In the genomic region with DNA sequence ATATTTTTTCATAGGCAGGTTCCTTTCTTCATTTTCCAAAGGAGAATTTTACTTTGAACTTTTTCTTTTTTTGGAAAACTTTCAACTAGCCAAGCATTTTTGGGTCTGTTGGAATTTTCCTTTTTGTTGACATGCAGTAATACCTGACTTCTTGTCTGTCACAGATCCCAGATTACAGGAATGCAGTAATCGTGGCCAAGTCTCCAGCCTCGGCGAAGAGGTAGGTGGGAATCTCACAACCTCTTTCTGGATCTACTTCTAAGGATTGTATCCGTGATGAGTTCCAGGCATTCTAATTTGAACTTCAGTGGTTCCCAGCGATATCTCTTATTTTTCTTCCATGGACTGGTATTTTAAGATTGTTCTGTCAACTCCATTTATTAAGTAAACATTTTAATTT, we compare ENCODE assay signal across 20 cellular contexts. TPM values are rescaled to one million over a fixed set of nuclear protein-coding genes. Genes with fewer than 3 reads are reported as not detected.
DNase-seq lines count a peak whose midpoint lies in the region; ATAC-seq, FAIRE-seq and TF ChIP-seq lines count a peak whose summit lies in the region.
"Had no signal": no experiment of that assay in that cellular context is flagged by ENCODE, and none has a peak within 500 bp of the region (broad histone marks: within the 10 kb centered on the region; RNA-seq: fewer than 3 reads in every experiment).

No MANE protein-coding gene starts in this region.

- peaks cover 7% of the 10 kb centered on the region for H3K79me2 ChIP-seq in parathyroid adenoma

- H3K27ac ChIP-seq in CD4-positive, CD25-positive, alpha-beta regulatory T cell (ENCODE audit: insufficient read depth, low read length, poor library complexity, severe bottlenecking), result no peak overlapping the region
- H3K27ac ChIP-seq in parathyroid adenoma (peak overlapping the region; percentile 21), small intestine (ENCODE audit: low read depth in 1 of 2, low read length in 1 of 2) (no peak overlapping the region)
- no peak overlapping the region for H3K27ac ChIP-seq in CD4-positive, alpha-beta T cell (ENCODE audit: low read depth, low read length)
- H3K27ac ChIP-seq: C4-2B, SJCRH30 had no signal

- H3K4me3 ChIP-seq in CD4-positive, CD25-positive, alpha-beta regulatory T cell (ENCODE audit: low read depth, low read length), result no peak overlapping the region
- H3K4me3 ChIP-seq in parathyroid adenoma (ENCODE audit: low read depth, low read length) (no peak overlapping the region), small intestine (ENCODE audit: low read depth in 1 of 2, low read length in 2 of 2) (no peak overlapping the region)
- H3K4me3 ChIP-seq: SJCRH30 had no signal

- H3K9me3 Mint-ChIP-seq in CD4-positive, CD25-positive, alpha-beta regulatory T cell, result no peaks in the 10 kb centered on the region
- H3K9me3 Mint-ChIP-seq in CD4-positive, alpha-beta T cell, result no peaks in the 10 kb centered on the region

- H3K36me3 ChIP-seq in CD4-positive, CD25-positive, alpha-beta regulatory T cell (ENCODE audit: control insufficient read depth, insufficient read depth, low read length), result peaks cover 45% of the 10 kb centered on the region
- no peaks in the 10 kb centered on the region for H3K36me3 ChIP-seq in parathyroid adenoma (ENCODE audit: control insufficient read depth, insufficient read depth, low read length)
- peaks cover 9 to 11% of the 10 kb centered on the region in 2 donors for H3K36me3 ChIP-seq in small intestine (ENCODE audit: control insufficient read depth in 2 of 2, insufficient read depth in 2 of 2, low read length in 2 of 2)

- intact Hi-C loops in CD4-positive, alpha-beta T cell (cut with DNase I, micrococcal nuclease), result no loop called here

- H3K27me3 Mint-ChIP-seq in CD4-positive, CD25-positive, alpha-beta regulatory T cell, result no peaks in the 10 kb centered on the region
- no peaks in the 10 kb centered on the region for H3K27me3 Mint-ChIP-seq in CD4-positive, alpha-beta T cell

- H3K4me1 ChIP-seq in CD4-positive, CD25-positive, alpha-beta regulatory T cell (ENCODE audit: control insufficient read depth, insufficient read depth, low read length, poor library complexity, severe bottlenecking), result no peaks in the 10 kb centered on the region
- H3K4me1 ChIP-seq in parathyroid adenoma, result peaks cover 7% of the 10 kb centered on the region
- H3K4me1 ChIP-seq in small intestine (ENCODE audit: control insufficient read depth in 2 of 2, insufficient read depth in 1 of 2, low read depth in 1 of 2, low read length in 1 of 2), result no peaks in the 10 kb centered on the region
- H3K4me1 ChIP-seq: SJCRH30 had no signal

- H3K36me3 Mint-ChIP-seq in CD4-positive, CD25-positive, alpha-beta regulatory T cell, result peaks cover 42% of the 10 kb centered on the region
- peaks cover 77% of the 10 kb centered on the region for H3K36me3 Mint-ChIP-seq in CD4-positive, alpha-beta T cell (ENCODE audit: low read depth)

- 89 to 95% (median 90%) methylated on average over 5 of the region's 5 CpGs for WGBS in small intestine, 3 donors

- H3K4me2 ChIP-seq in parathyroid adenoma (ENCODE audit: low read length), result peak overlapping the region; percentile 51

- no peak overlapping the region for H2AFZ ChIP-seq in parathyroid adenoma

- no peak for ATAC-seq in CD4-positive, CD25-positive, alpha-beta regulatory T cell (ENCODE audit: low read depth in 2 of 2)
- no peak for ATAC-seq in CD4-positive, alpha-beta T cell (ENCODE audit: poor library complexity)

- CTCF ChIA-PET in CD4-positive, alpha-beta T cell (lab: Charles Lee), result no interaction called here

- H3K9ac ChIP-seq in parathyroid adenoma, result no peak overlapping the region

- POLR2A ChIA-PET in CD4-positive, alpha-beta T cell (lab: Charles Lee), result no interaction called here

- H3K4me1 Mint-ChIP-seq in CD4-positive, CD25-positive, alpha-beta regulatory T cell, result peaks cover 8 to 21% (median 15%) of the 10 kb centered on the region in 4 donors
- H3K4me1 Mint-ChIP-seq in CD4-positive, alpha-beta T cell (ENCODE audit: low read depth), result peaks cover 17% of the 10 kb centered on the region

- peak overlapping the region in 2 of 3 donors; percentile 29 to 46 for H3K27ac Mint-ChIP-seq in CD4-positive, CD25-positive, alpha-beta regulatory T cell
- H3K27ac Mint-ChIP-seq in CD4-positive, alpha-beta T cell, result no peak overlapping the region

- H3K4me3 Mint-ChIP-seq in CD4-positive, CD25-positive, alpha-beta regulatory T cell, result no peak overlapping the region
- no peak overlapping the region for H3K4me3 Mint-ChIP-seq in CD4-positive, alpha-beta T cell

- no peak for TF ChIP-seq CTCF in parathyroid adenoma (IDR thresholded peaks at IDR 0.05)
- TF ChIP-seq CTCF in CD4-positive, alpha-beta T cell (IDR thresholded peaks at IDR 0.05), result no peak

- no peak for FAIRE-seq in small intestine (lab: Jason Lieb, UNC)
- FAIRE-seq: RCC 7860 had no signal

- H3K27me3 ChIP-seq in CD4-positive, CD25-positive, alpha-beta regulatory T cell (ENCODE audit: control insufficient read depth, insufficient read depth, low read length), result no peaks in the 10 kb centered on the region
- H3K27me3 ChIP-seq in parathyroid adenoma (ENCODE audit: control insufficient read depth, insufficient read depth, low read length), result no peaks in the 10 kb centered on the region
- no peaks in the 10 kb centered on the region for H3K27me3 ChIP-seq in CD4-positive, alpha-beta T cell (ENCODE audit: control insufficient read depth, insufficient read depth, low read length)
- no peaks in the 10 kb centered on the region for H3K27me3 ChIP-seq in small intestine (ENCODE audit: control insufficient read depth in 2 of 2, insufficient read depth in 2 of 2, low read length in 2 of 2)
- H3K27me3 ChIP-seq: SJCRH30 had no signal

- no peak for DNase-seq in CD4-positive, CD25-positive, alpha-beta regulatory T cell
- DNase-seq in cerebellum (ENCODE audit: low spot score), result peak; percentile 58
- peak; percentile 18 for DNase-seq in kidney glomerular epithelial cell (lab: John Stamatoyannopoulos, UW)
- no peak for DNase-seq in CD4-positive, alpha-beta T cell
- no peak for DNase-seq in COLO829 (ENCODE audit: low spot score)
- no peak for DNase-seq in stimulated activated CD4-positive, alpha-beta T cell treated with anti-CD3 and anti-CD28 coated beads, Interleukin-2, amount 100 ng/mL, for 48 hours
- no peak for DNase-seq in small intestine
- DNase-seq: EL, KBM-7, MM.1S, NCI-H1048, NCI-H1417 treated with DMSO at 0.1 percent for 48 hours, NCI-H187, NCI-H446, NCI-H526, OCI-M1, SJCRH30 had no signal

- no peaks in the 10 kb centered on the region for H3K9me3 ChIP-seq in CD4-positive, CD25-positive, alpha-beta regulatory T cell (ENCODE audit: control insufficient read depth in 2 of 2, low read length in 2 of 2)
- H3K9me3 ChIP-seq in parathyroid adenoma (ENCODE audit: control insufficient read depth, low read length) (no peaks in the 10 kb centered on the region), small intestine (ENCODE audit: control insufficient read depth, low read depth) (no peaks in the 10 kb centered on the region)
- H3K9me3 ChIP-seq in CD4-positive, alpha-beta T cell (ENCODE audit: control insufficient read depth, low read length), result no peaks in the 10 kb centered on the region

RNA-seq across cellular contexts. Expression of a gene that starts 31.7 kb away (rescaled TPM):
- 41.5 TPM for total RNA-seq in CD4-positive, CD25-positive, alpha-beta regulatory T cell
- 10 to 100 TPM; 45.3 to 59.5 (median 47.4) TPM for polyA plus RNA-seq in CD4-positive, CD25-positive, alpha-beta regulatory T cell
- total RNA-seq in cerebellum, result 77.3 TPM
- total RNA-seq in CD4-positive, alpha-beta T cell, result 10 to 100 TPM; 24.9 to 25.5 TPM
- polyA plus RNA-seq in small intestine, result 10 to 100 TPM; 30.2 to 30.9 (median 30.3) TPM

Comparison
In these comparisons a context has a peak if more than half of its experiments do, and no peak if none do; other contexts are left out.
1. DNase-seq: peak in cerebellum (single experiment) and kidney glomerular epithelial cell (single experiment); none in CD4-positive, CD25-positive, alpha-beta regulatory T cell (0 of 3), CD4-positive, alpha-beta T cell (0 of 10), COLO829 (single experiment), stimulated activated CD4-positive, alpha-beta T cell treated with anti-CD3 and anti-CD28 coated beads, Interleukin-2, amount 100 ng/mL, for 48 hours (0 of 2) and small intestine (single experiment).